In the genomic region with DNA sequence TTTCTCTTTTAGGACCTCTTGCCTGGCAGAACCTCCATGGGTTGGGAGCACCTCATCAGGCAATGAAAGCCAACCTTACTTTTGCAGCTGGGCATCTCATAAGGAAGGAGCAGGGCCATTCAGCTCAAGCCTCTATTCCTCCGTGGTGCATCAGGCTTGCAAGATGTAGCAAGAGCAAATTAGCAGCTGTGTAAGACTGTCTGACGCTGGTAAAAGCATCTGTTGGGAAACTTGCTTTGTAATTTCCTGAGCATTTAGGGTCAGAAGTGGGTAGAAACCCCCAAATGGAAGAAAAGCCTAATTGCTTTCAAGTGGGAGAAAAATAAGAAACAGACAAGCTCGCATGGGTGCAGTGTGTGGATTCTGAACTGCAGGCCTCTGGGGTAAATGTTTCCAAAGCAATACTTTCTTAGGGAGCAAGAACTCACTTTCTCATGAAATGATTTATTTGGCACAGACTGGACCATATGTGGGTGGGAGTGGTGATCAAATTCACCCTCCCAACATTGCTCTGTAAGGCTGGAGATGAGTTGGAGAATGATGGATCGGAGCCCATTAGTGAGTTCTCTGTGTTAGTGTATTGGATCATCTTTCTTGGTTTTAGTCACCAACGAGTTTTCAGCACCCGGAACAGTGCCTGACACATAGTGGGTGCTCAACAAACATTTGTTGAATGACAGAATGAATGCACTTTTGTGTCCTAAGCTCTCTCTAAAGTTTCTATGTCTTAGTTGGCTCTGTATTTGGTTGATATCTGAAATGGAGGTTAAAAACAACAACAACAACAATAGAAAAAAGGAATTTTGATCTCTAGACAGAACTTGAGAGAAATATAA, we compare ENCODE assay signal across 17 cellular contexts.
DNase-seq lines count a peak whose midpoint lies in the region; TF ChIP-seq lines count a peak whose summit lies in the region.
"Had no signal": no experiment of that assay in that cellular context is flagged by ENCODE, and none has a peak within 500 bp of the region (broad histone marks: within the 10 kb centered on the region; RNA-seq: fewer than 3 reads in every experiment).

No MANE protein-coding gene starts in this region.

- no peaks in the 10 kb centered on the region for H3K9me3 ChIP-seq in fibroblast of lung (ENCODE audit: control insufficient read depth, insufficient read depth, low read depth, low read length)
- no peaks in the 10 kb centered on the region for H3K9me3 ChIP-seq in skeletal muscle satellite cell (replicated peaks; ENCODE audit: low read length)
- H3K9me3 ChIP-seq in tibial artery, result no peaks in the 10 kb centered on the region

- H3K4me3 ChIP-seq in fibroblast of lung (replicated peaks in 1 of 4; ENCODE audit: control extremely low read depth in 1 of 4, insufficient read depth in 1 of 4, low read depth in 3 of 4, low read length in 4 of 4), result peak overlapping the region in 1 of 4 experiments; percentile 29
- H3K4me3 ChIP-seq in skeletal muscle satellite cell (ENCODE audit: low read length), result no peak overlapping the region
- H3K4me3 ChIP-seq in tibial artery, result no peak overlapping the region

- no peak overlapping the region for H3K4me3 Mint-ChIP-seq in activated naive CD4-positive, alpha-beta T cell treated with anti-CD3 and anti-CD28 coated beads for 36 hours
- H3K4me3 Mint-ChIP-seq: activated CD4-positive, alpha-beta T cell treated with anti-CD3 and anti-CD28 coated beads, Interleukin-2, amount 10 ng/mL, durations not matched to agents 24 days and 14 days; effector memory CD8-positive, alpha-beta T cell had no signal

- H3K9ac ChIP-seq in fibroblast of lung (ENCODE audit: insufficient read depth, low read length) (no peak overlapping the region), skeletal muscle satellite cell (ENCODE audit: low read depth, low read length) (peak overlapping the region; percentile 41)

- no peak overlapping the region for H2AFZ ChIP-seq in fibroblast of lung (ENCODE audit: low read length)

- H3K4me1 ChIP-seq in fibroblast of lung (ENCODE audit: control insufficient read depth, extremely low read depth, insufficient read depth, low read length) (peaks cover 2% of the 10 kb centered on the region), skeletal muscle satellite cell (ENCODE audit: control insufficient read depth, insufficient read depth, low read length) (peaks cover 35% of the 10 kb centered on the region), tibial artery (no peaks in the 10 kb centered on the region)

- H3K27ac Mint-ChIP-seq in activated naive CD4-positive, alpha-beta T cell treated with anti-CD3 and anti-CD28 coated beads for 36 hours, result no peak overlapping the region
- H3K27ac Mint-ChIP-seq: activated CD4-positive, alpha-beta T cell treated with anti-CD3 and anti-CD28 coated beads, Interleukin-2, amount 10 ng/mL, durations not matched to agents 24 days and 14 days; effector memory CD8-positive, alpha-beta T cell had no signal

- no peaks in the 10 kb centered on the region for H3K27me3 ChIP-seq in fibroblast of lung (ENCODE audit: control insufficient read depth, insufficient read depth, low read length)
- H3K27me3 ChIP-seq in skeletal muscle satellite cell (ENCODE audit: control insufficient read depth, insufficient read depth, low read length), result no peaks in the 10 kb centered on the region
- no peaks in the 10 kb centered on the region for H3K27me3 ChIP-seq in tibial artery

- peaks cover 2% of the 10 kb centered on the region for H3K27me3 Mint-ChIP-seq in activated naive CD4-positive, alpha-beta T cell treated with anti-CD3 and anti-CD28 coated beads for 36 hours (ENCODE audit: low read depth)

- H3K4me2 ChIP-seq in fibroblast of lung (ENCODE audit: extremely low read depth, insufficient read depth, low read length) (no peak overlapping the region), skeletal muscle satellite cell (ENCODE audit: low read length) (peak overlapping the region; percentile 37)

- no peaks in the 10 kb centered on the region for H4K20me1 ChIP-seq in fibroblast of lung (ENCODE audit: control insufficient read depth, extremely low read depth, insufficient read depth, low read length)

- H3K4me1 Mint-ChIP-seq in activated naive CD4-positive, alpha-beta T cell treated with anti-CD3 and anti-CD28 coated beads for 36 hours (ENCODE audit: low read depth), result no peaks in the 10 kb centered on the region
- H3K4me1 Mint-ChIP-seq: activated CD4-positive, alpha-beta T cell treated with anti-CD3 and anti-CD28 coated beads, Interleukin-2, amount 10 ng/mL, durations not matched to agents 24 days and 14 days had no signal

- H3K27ac ChIP-seq in fibroblast of lung (ENCODE audit: insufficient read depth, low read length) (no peak overlapping the region), tibial artery (no peak overlapping the region)

- no peaks in the 10 kb centered on the region for H3K9me3 Mint-ChIP-seq in activated naive CD4-positive, alpha-beta T cell treated with anti-CD3 and anti-CD28 coated beads for 36 hours
- H3K9me3 Mint-ChIP-seq: activated CD4-positive, alpha-beta T cell treated with anti-CD3 and anti-CD28 coated beads, Interleukin-2, amount 10 ng/mL, durations not matched to agents 24 days and 14 days had no signal

- intact Hi-C loops in activated naive CD4-positive, alpha-beta T cell treated with anti-CD3 and anti-CD28 coated beads for 36 hours (cut with micrococcal nuclease), result no loop called here
- intact Hi-C loops in tibial artery (cut with DNase I; ENCODE audit: low total_unique reads), result no loop called here

- TF ChIP-seq CTCF in fibroblast of lung (conservative IDR thresholded peaks at IDR 0.05 in 1 of 2, IDR thresholded peaks at IDR 0.05 in 1 of 2; ENCODE audit: low read depth in 1 of 2, low read length in 2 of 2) (no peak), tibial artery (IDR thresholded peaks at IDR 0.05) (no peak)

- H3K36me3 Mint-ChIP-seq in activated naive CD4-positive, alpha-beta T cell treated with anti-CD3 and anti-CD28 coated beads for 36 hours (ENCODE audit: low read depth), result no peaks in the 10 kb centered on the region

- no peaks in the 10 kb centered on the region for H3K36me3 ChIP-seq in fibroblast of lung (ENCODE audit: control insufficient read depth, insufficient read depth, low read length)
- no peaks in the 10 kb centered on the region for H3K36me3 ChIP-seq in skeletal muscle satellite cell (ENCODE audit: insufficient read depth, low read length)
- H3K36me3 ChIP-seq in tibial artery, result no peaks in the 10 kb centered on the region

- DNase-seq in GM03348 (ENCODE audit: low spot score) (peak; percentile 56), NOMO-1 (lab: John Stamatoyannopoulos, UW; ENCODE audit: unreplicated experiment in 2 of 2) (peak; percentile 69 to 77), fibroblast of lung (ENCODE audit: low read depth in 2 of 2) (peak; percentile 21 to 51), HK-2 (ENCODE audit: unreplicated experiment) (no peak), tibial artery (no peak), NCI-H69 (lab: John Stamatoyannopoulos, UW) (no peak)
- DNase-seq in activated naive CD4-positive, alpha-beta T cell treated with anti-CD3 and anti-CD28 coated beads for 36 hours, result no peak
- DNase-seq: activated CD4-positive, alpha-beta T cell treated with anti-CD3 and anti-CD28 coated beads, Interleukin-2, amount 10 ng/mL, durations not matched to agents 24 days and 14 days; activated T-cell treated with anti-CD3 and anti-CD28 coated beads, Interleukin-2, amount 50 U/mL, for 48 hours; aorta; effector memory CD8-positive, alpha-beta T cell; H7; left colon; NCI-H2171 treated with DMSO at 0.1 percent for 48 hours; small intestine; T-helper 1 cell had no signal

- H3K79me2 ChIP-seq in fibroblast of lung (ENCODE audit: control insufficient read depth, insufficient read depth, low read length), result no peaks in the 10 kb centered on the region

- CTCF ChIA-PET in activated naive CD4-positive, alpha-beta T cell treated with anti-CD3 and anti-CD28 coated beads for 36 hours (lab: Charles Lee), result no interaction called here

Comparison
In these comparisons a context has a peak if more than half of its experiments do, and no peak if none do; other contexts are left out.
1. DNase-seq: peak in GM03348 (single experiment), NOMO-1 (2 of 2) and fibroblast of lung (2 of 2); none in HK-2 (single experiment), activated naive CD4-positive, alpha-beta T cell treated with anti-CD3 and anti-CD28 coated beads for 36 hours (single experiment), tibial artery (0 of 2) and NCI-H69 (single experiment).